Comparison of ENCODE assay signal across 13 cellular contexts in genomic region chr17:83085103-83085502, GRCh38. TPM values are rescaled to one million over a fixed set of nuclear protein-coding genes. Genes with fewer than 3 reads are reported as not detected.
DNase-seq lines count a peak whose midpoint lies in the region; ATAC-seq and TF ChIP-seq lines count a peak whose summit lies in the region.
"Had no signal": no experiment of that assay in that cellular context is flagged by ENCODE, and none has a peak within 500 bp of the region (broad histone marks: within the 10 kb centered on the region; RNA-seq: fewer than 3 reads in every experiment).

No MANE protein-coding gene starts in this region.

- H3K4me3 Mint-ChIP-seq in Caco-2 (ENCODE audit: unreplicated experiment) (no peak overlapping the region), immature natural killer cell (peak overlapping the region; percentile 86 to 94 (median 92))
- H3K4me3 Mint-ChIP-seq: GM23338 had no signal

- no peaks in the 10 kb centered on the region for H3K9me3 ChIP-seq in Caco-2
- no peaks in the 10 kb centered on the region for H3K9me3 ChIP-seq in SJCRH30 (replicated peaks)
- H3K9me3 ChIP-seq in stomach = no peaks in the 10 kb centered on the region
- no peaks in the 10 kb centered on the region for H3K9me3 ChIP-seq in OCI-LY7 (ENCODE audit: low read length)

- POLR2A ChIA-PET in Caco-2 (lab: Charles Lee) (no interaction called here), OCI-LY7 (lab: Charles Lee) (no interaction called here)

- H3K36me3 Mint-ChIP-seq in Caco-2 (ENCODE audit: insufficient read depth, unreplicated experiment) (peaks cover 60% of the 10 kb centered on the region), immature natural killer cell (peaks cover 14 to 26% (median 20%) of the 10 kb centered on the region in 3 donors)

- no peak overlapping the region for H2AFZ ChIP-seq in OCI-LY7 (ENCODE audit: low read length)
- H2AFZ ChIP-seq: GM23338 had no signal

- DNase-seq in Caco-2 = no peak
- DNase-seq in SJCRH30 = no peak
- DNase-seq in immature natural killer cell = peak in 2 of 3 donors; percentile 34 to 36
- DNase-seq in stomach = no peak
- no peak for DNase-seq in OCI-LY7 (ENCODE audit: low spot score)
- no peak for DNase-seq in Kasumi-1 (lab: John Stamatoyannopoulos, UW)
- no peak for DNase-seq in kidney glomerular epithelial cell (lab: John Stamatoyannopoulos, UW)
- DNase-seq: activated CD4-positive, alpha-beta T cell treated with anti-CD3 and anti-CD28 coated beads, Interleukin-2, amount 50 U/mL, for 48 hours; activated effector memory CD4-positive, alpha-beta T cell treated with anti-CD3 and anti-CD28 coated beads, Interleukin-2, amount 50 U/mL, for 16 hours; C1 segment of cervical spinal cord had no signal

- H3K9me3 Mint-ChIP-seq in Caco-2 (ENCODE audit: unreplicated experiment) (no peaks in the 10 kb centered on the region), immature natural killer cell (peaks cover 0 to 8% (median 1%) of the 10 kb centered on the region in 6 donors)
- H3K9me3 Mint-ChIP-seq: GM23338 had no signal

- no peaks in the 10 kb centered on the region for H3K79me2 ChIP-seq in OCI-LY7 (ENCODE audit: insufficient read depth, low read depth, low read length)

- H3K27ac ChIP-seq in SJCRH30 (peak overlapping the region; percentile 95), stomach (peak overlapping the region in 3 of 5 donors; percentile 27 to 92 (median 69)), OCI-LY7 (ENCODE audit: low read depth, low read length, poor library complexity, severe bottlenecking) (no peak overlapping the region)
- H3K27ac ChIP-seq: epithelial cell of prostate had no signal

- H3K27me3 ChIP-seq in Caco-2 (replicated peaks; ENCODE audit: control insufficient read depth, insufficient read depth, low read length) (no peaks in the 10 kb centered on the region), SJCRH30 (no peaks in the 10 kb centered on the region), stomach (peaks cover 0 to 6% (median 0%) of the 10 kb centered on the region in 3 donors)

- H3K27me3 Mint-ChIP-seq in Caco-2 (ENCODE audit: insufficient read depth, unreplicated experiment) (no peaks in the 10 kb centered on the region), immature natural killer cell (ENCODE audit: low read depth in 3 of 3) (peaks cover 84 to 87% (median 86%) of the 10 kb centered on the region in 3 donors)

- BruUV-seq in Caco-2 (replicated peaks; lab: Mats Ljungman, UMichigan) = no TSS peak
- no TSS peak for BruUV-seq in OCI-LY7 (replicated peaks; lab: Mats Ljungman, UMichigan)

- peaks cover 76% of the 10 kb centered on the region for H3K4me1 ChIP-seq in Caco-2
- peaks cover 76% of the 10 kb centered on the region for H3K4me1 ChIP-seq in SJCRH30
- peaks cover 71 to 90% (median 81%) of the 10 kb centered on the region in 4 donors for H3K4me1 ChIP-seq in stomach
- H3K4me1 ChIP-seq in OCI-LY7 (ENCODE audit: insufficient read depth, low read length, poor library complexity, severe bottlenecking) = peaks cover 25% of the 10 kb centered on the region

- no peak for TF ChIP-seq POLR2A in stomach (IDR thresholded peaks at IDR 0.05)

- TF ChIP-seq CTCF in Caco-2 (IDR thresholded peaks at IDR 0.05; ENCODE audit: insufficient read depth in 1 of 2, low read depth in 1 of 2, low read length in 1 of 2, severe bottlenecking in 1 of 2, unreplicated experiment in 1 of 2) = no peak
- no peak for TF ChIP-seq CTCF in stomach (IDR thresholded peaks at IDR 0.05)
- no peak for TF ChIP-seq CTCF in OCI-LY7 (conservative IDR thresholded peaks at IDR 0.05; ENCODE audit: low read length)

- CTCF ChIA-PET in Caco-2 (lab: Charles Lee) (no interaction called here), OCI-LY7 (lab: Charles Lee; ENCODE audit: unreplicated experiment) (interaction anchor here (0.6 kb wide), 1 partner anchor 108 kb away, joined by 5 read pairs; no protein-coding TSS in a partner anchor)

- intact Hi-C loops in Caco-2 (cut with micrococcal nuclease; ENCODE audit: unreplicated experiment) (no loop called here), stomach (cut with DNase I; ENCODE audit: low total_unique reads) (no loop called here), OCI-LY7 (cut with micrococcal nuclease; ENCODE audit: unreplicated experiment) (no loop called here)

- H3K4me1 Mint-ChIP-seq in Caco-2 (ENCODE audit: low read depth, unreplicated experiment) (peaks cover 44% of the 10 kb centered on the region), immature natural killer cell (peaks cover 75% of the 10 kb centered on the region in 2 donors)

- H4K20me1 ChIP-seq in OCI-LY7 (ENCODE audit: insufficient read depth, low read length) = no peaks in the 10 kb centered on the region

- no peaks in the 10 kb centered on the region for H3K9me2 ChIP-seq in OCI-LY7 (ENCODE audit: insufficient read depth, low read length)

- H3K4me2 ChIP-seq in OCI-LY7 (ENCODE audit: low read length) = no peak overlapping the region

- TF ChIP-seq EP300 in stomach (IDR thresholded peaks at IDR 0.05) = no peak

- no peak overlapping the region for H3K4me3 ChIP-seq in Caco-2 (ENCODE audit: low read depth, low read length)
- H3K4me3 ChIP-seq in SJCRH30 = no peak overlapping the region
- H3K4me3 ChIP-seq in stomach = peak overlapping the region in 1 of 4 donors; percentile 15
- no peak overlapping the region for H3K4me3 ChIP-seq in OCI-LY7 (ENCODE audit: low read depth, low read length, poor library complexity, severe bottlenecking)
- H3K4me3 ChIP-seq: GM23338 had no signal

- H3K27ac Mint-ChIP-seq in Caco-2 (ENCODE audit: unreplicated experiment) (peak overlapping the region; percentile 99), immature natural killer cell (peak overlapping the region; percentile 99 to 100 (median 100))

- no peak for ATAC-seq in GM18909 (IDR thresholded peaks at IDR 0.05; ENCODE audit: poor library complexity, unreplicated experiment)
- ATAC-seq: GM23338 had no signal

- H3K36me3 ChIP-seq in Caco-2 (ENCODE audit: control insufficient read depth, insufficient read depth, low read length) = peaks cover 5% of the 10 kb centered on the region
- H3K36me3 ChIP-seq in SJCRH30 = peaks cover 39% of the 10 kb centered on the region
- H3K36me3 ChIP-seq in stomach = peaks cover 7 to 51% (median 29%) of the 10 kb centered on the region in 4 donors
- no peaks in the 10 kb centered on the region for H3K36me3 ChIP-seq in OCI-LY7 (ENCODE audit: insufficient read depth, low read length)

- whole genome bisulfite sequencing in stomach, 5 donors = 73 to 96% (median 90%) methylated on average over 17 to 22 of the region's 22 CpGs

RNA-seq across cellular contexts. Expression of gene METRNL, which starts 5.7 kb away (rescaled TPM):
- total RNA-seq in Caco-2 (2022) = 33.8 and 40.9 TPM in 2 replicates
- total RNA-seq in SJCRH30 (2014; rRNA removed; shearing (Covaris generic)) = 46.2 and 49.7 TPM in 2 replicates
- polyA plus RNA-seq in immature natural killer cell = 10 to 100 TPM; 13.6 to 72.3 (median 49.2) TPM
- total RNA-seq in stomach = 100 to 1,000 TPM in 2 of 5 donors, 10 to 100 TPM in 3; 25.7 to 452 (median 55.4) TPM
- polyA plus RNA-seq in stomach = 10 to 100 TPM; 29.3 to 49.1 (median 35.9) TPM
- 16.9 and 18.8 TPM in 2 replicates for total RNA-seq in OCI-LY7 (2014; rRNA removed; shearing (Covaris generic))
- total RNA-seq in OCI-LY7 (2022) = 19.3 and 23.3 TPM in 2 replicates

Comparison
In these comparisons a context has a peak if more than half of its experiments do, and no peak if none do; other contexts are left out.
1. DNase-seq: peak in immature natural killer cell (2 of 3); none in Caco-2 (0 of 2), SJCRH30 (0 of 2), stomach (single experiment), OCI-LY7 (single experiment), Kasumi-1 (0 of 2) and kidney glomerular epithelial cell (single experiment).